ENCODE assay signal across 1 cellular context in the genomic region with DNA sequence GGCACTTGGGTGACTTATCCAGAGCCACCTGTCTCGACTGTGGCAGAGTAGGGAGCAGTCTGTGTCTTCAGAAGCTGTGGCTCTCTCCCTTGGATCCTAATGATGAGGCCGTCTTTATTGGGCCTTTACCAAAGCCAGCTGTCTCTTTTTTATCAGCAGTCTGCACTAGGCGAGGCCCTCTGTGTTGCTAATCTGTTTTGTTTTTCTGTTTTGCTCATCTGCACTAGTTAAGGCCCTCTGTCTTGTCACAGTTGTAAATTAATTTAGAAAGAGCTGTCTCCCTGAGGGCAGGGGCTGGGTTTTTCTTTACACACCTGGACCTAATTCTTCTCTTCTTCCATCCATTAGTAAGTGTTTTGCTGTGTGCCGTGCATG.
TF ChIP-seq lines count a peak whose summit lies in the region.

No MANE protein-coding gene starts in this region.

TF ChIP-seq in GM23338, 12 proteins besides CTCF, POLR2A, EP300 and RAD21 (continued from another document):
- TF ChIP-seq STAT1 (IDR thresholded peaks at IDR 0.05; ENCODE audit: unreplicated experiment) (no peak), ZNF114 (CRISPR knock-in tag; IDR thresholded peaks at IDR 0.05) (no peak)
